ENCODE assay signal across 8 cellular contexts in genomic region chr18:56709463-56709862, GRCh38.
DNase-seq lines count a peak whose midpoint lies in the region; ATAC-seq and TF ChIP-seq lines count a peak whose summit lies in the region.

No MANE protein-coding gene starts in this region.

- DNase-seq in activated gamma-delta T cell treated with Interleukin-2 at 50 U/mL for 16 hours (peak; percentile 31), activated gamma-delta T cell (lab: John Stamatoyannopoulos, UW) (no peak), SIG-M5 treated with dmso at 0.1 percent for 504 hours (lab: John Stamatoyannopoulos, UW; ENCODE audit: unreplicated experiment) (peak; percentile 81), epithelial cell of esophagus (ENCODE audit: low read depth) (peak; percentile 88), NCI-H345 treated with DMSO at 0.1 percent for 48 hours (lab: John Stamatoyannopoulos, UW; ENCODE audit: unreplicated experiment) (no peak)
- peak; percentile 36 for DNase-seq in stimulated activated CD4-positive, alpha-beta T cell treated with anti-CD3 and anti-CD28 coated beads, Interleukin-2, amount 100 ng/mL, for 4 hours (ENCODE audit: low read depth)

- TF ChIP-seq CTCF in epithelial cell of esophagus (IDR thresholded peaks at IDR 0.05; ENCODE audit: insufficient read depth, low read depth, low read length, missing control alignments): peak; percentile 41

- no peak overlapping the region for H3K4me3 ChIP-seq in epithelial cell of esophagus (ENCODE audit: low read length)

- ATAC-seq in GM21526 (IDR thresholded peaks at IDR 0.05; ENCODE audit: low FRiP score, unreplicated experiment) (peak; percentile 98), HG03575 (IDR thresholded peaks at IDR 0.05; ENCODE audit: extremely low read depth, insufficient number of reproducible peaks, low FRiP score, unreplicated experiment) (peak; percentile 95)

Comparison
In these comparisons a context has a peak if more than half of its experiments do, and no peak if none do; other contexts are left out.
1. DNase-seq: peak in activated gamma-delta T cell treated with Interleukin-2 at 50 U/mL for 16 hours (single experiment), SIG-M5 treated with dmso at 0.1 percent for 504 hours (single experiment), epithelial cell of esophagus (single experiment) and stimulated activated CD4-positive, alpha-beta T cell treated with anti-CD3 and anti-CD28 coated beads, Interleukin-2, amount 100 ng/mL, for 4 hours (single experiment); none in activated gamma-delta T cell (single experiment) and NCI-H345 treated with DMSO at 0.1 percent for 48 hours (single experiment).